Comparison of ENCODE assay signal across 1 cellular context in genomic region chr11:34915136-34916013, GRCh38.
TF ChIP-seq lines count a peak whose summit lies in the region.

No MANE protein-coding gene starts in this region.

TF ChIP-seq in HepG2, 621 proteins besides CTCF, POLR2A, EP300 and RAD21 (continued from another document):
- TF ChIP-seq, protein P1, sequence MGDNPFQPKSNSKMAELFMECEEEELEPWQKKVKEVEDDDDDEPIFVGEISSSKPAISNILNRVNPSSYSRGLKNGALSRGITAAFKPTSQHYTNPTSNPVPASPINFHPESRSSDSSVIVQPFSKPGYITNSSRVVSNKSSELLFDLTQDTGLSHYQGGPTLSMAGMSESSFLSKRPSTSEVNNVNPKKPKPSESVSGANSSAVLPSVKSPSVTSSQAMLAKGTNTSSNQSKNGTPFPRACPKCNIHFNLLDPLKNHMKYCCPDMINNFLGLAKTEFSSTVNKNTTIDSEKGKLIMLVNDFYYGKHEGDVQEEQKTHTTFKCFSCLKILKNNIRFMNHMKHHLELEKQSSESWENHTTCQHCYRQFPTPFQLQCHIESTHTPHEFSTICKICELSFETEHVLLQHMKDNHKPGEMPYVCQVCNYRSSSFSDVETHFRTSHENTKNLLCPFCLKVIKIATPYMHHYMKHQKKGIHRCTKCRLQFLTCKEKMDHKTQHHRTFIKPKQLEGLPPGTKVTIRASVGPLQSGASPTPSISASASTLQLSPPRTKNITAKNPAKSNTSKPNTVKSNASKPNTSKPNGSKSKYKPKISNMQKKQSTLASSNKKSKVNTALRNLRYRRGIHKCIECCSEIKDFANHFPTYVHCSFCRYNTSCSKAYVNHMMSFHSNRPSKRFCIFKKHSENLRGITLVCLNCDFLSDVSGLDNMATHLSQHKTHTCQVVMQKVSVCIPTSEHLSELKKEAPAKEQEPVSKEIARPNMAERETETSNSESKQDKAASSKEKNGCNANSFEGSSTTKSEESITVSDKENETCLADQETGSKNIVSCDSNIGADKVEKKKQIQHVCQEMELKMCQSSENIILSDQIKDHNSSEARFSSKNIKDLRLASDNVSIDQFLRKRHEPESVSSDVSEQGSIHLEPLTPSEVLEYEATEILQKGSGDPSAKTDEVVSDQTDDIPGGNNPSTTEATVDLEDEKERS (CRISPR knock-in tag; IDR thresholded peaks at IDR 0.05) = 0 out of 2 replicates have a peak, but pooled peaks have one; percentile 58
- TF ChIP-seq ZNF644 (CRISPR knock-in tag; IDR thresholded peaks at IDR 0.05; ENCODE audit: low read depth) (no peak), ZNF468 (CRISPR knock-in tag; IDR thresholded peaks at IDR 0.05) (no peak), NCOA5 (CRISPR knock-in tag; IDR thresholded peaks at IDR 0.05) (no peak), ZNF335 (CRISPR knock-in tag; IDR thresholded peaks at IDR 0.05) (no peak), ZNF503 (CRISPR knock-in tag; IDR thresholded peaks at IDR 0.05) (no peak), ELF4 (CRISPR knock-in tag; IDR thresholded peaks at IDR 0.05; ENCODE audit: borderline replicate concordance) (no peak), DPF2 (CRISPR knock-in tag; IDR thresholded peaks at IDR 0.05; ENCODE audit: borderline replicate concordance, low read depth) (no peak), NAIF1 (CRISPR knock-in tag; IDR thresholded peaks at IDR 0.05; ENCODE audit: borderline replicate concordance) (no peak), GLI4 (CRISPR knock-in tag; IDR thresholded peaks at IDR 0.05; ENCODE audit: borderline replicate concordance) (peak; percentile 86; the same call in 1 of the 2 replicates), ZNF749 (CRISPR knock-in tag; IDR thresholded peaks at IDR 0.05; ENCODE audit: borderline replicate concordance) (no peak), ZNF619 (CRISPR knock-in tag; IDR thresholded peaks at IDR 0.05) (no peak), PITX1 (CRISPR knock-in tag; IDR thresholded peaks at IDR 0.05) (0 out of 2 replicates have a peak, but pooled peaks have one; percentile 38), ARID2 (CRISPR knock-in tag; IDR thresholded peaks at IDR 0.05; ENCODE audit: borderline replicate concordance) (0 out of 2 replicates have a peak, but pooled peaks have one; percentile 59), CCDC6 (CRISPR knock-in tag; IDR thresholded peaks at IDR 0.05) (no peak), HNRNPL (IDR thresholded peaks at IDR 0.05; ENCODE audit: low read depth, low read length) (no peak), ETV6 (CRISPR knock-in tag; conservative IDR thresholded peaks at IDR 0.05) (no peak), MED8 (CRISPR knock-in tag; IDR thresholded peaks at IDR 0.05; ENCODE audit: insufficient replicate concordance) (no peak), POGZ (CRISPR knock-in tag; IDR thresholded peaks at IDR 0.05) (no peak), HOXA5 (CRISPR knock-in tag; IDR thresholded peaks at IDR 0.05) (no peak), RFXANK (CRISPR knock-in tag; IDR thresholded peaks at IDR 0.05) (no peak), ZNF282 (IDR thresholded peaks at IDR 0.05; ENCODE audit: partially characterized antibody) (no peak), ZNF782 (CRISPR knock-in tag; IDR thresholded peaks at IDR 0.05; ENCODE audit: borderline replicate concordance) (0 out of 2 replicates have a peak, but pooled peaks have one; percentile 22), ZNF235 (CRISPR knock-in tag; IDR thresholded peaks at IDR 0.05; ENCODE audit: borderline replicate concordance) (no peak), ATF7-NPFF (CRISPR knock-in tag; IDR thresholded peaks at IDR 0.05; ENCODE audit: low read depth) (peak; percentile 70), POLR2G (IDR thresholded peaks at IDR 0.05; ENCODE audit: low read depth, low read length) (peak; percentile 91), ZNF382 (CRISPR knock-in tag; IDR thresholded peaks at IDR 0.05; ENCODE audit: borderline replicate concordance) (no peak), ZFP1 (CRISPR knock-in tag; IDR thresholded peaks at IDR 0.05) (peak; percentile 22; the same call in 1 of the 2 replicates)
- TF ChIP-seq, protein P2, sequence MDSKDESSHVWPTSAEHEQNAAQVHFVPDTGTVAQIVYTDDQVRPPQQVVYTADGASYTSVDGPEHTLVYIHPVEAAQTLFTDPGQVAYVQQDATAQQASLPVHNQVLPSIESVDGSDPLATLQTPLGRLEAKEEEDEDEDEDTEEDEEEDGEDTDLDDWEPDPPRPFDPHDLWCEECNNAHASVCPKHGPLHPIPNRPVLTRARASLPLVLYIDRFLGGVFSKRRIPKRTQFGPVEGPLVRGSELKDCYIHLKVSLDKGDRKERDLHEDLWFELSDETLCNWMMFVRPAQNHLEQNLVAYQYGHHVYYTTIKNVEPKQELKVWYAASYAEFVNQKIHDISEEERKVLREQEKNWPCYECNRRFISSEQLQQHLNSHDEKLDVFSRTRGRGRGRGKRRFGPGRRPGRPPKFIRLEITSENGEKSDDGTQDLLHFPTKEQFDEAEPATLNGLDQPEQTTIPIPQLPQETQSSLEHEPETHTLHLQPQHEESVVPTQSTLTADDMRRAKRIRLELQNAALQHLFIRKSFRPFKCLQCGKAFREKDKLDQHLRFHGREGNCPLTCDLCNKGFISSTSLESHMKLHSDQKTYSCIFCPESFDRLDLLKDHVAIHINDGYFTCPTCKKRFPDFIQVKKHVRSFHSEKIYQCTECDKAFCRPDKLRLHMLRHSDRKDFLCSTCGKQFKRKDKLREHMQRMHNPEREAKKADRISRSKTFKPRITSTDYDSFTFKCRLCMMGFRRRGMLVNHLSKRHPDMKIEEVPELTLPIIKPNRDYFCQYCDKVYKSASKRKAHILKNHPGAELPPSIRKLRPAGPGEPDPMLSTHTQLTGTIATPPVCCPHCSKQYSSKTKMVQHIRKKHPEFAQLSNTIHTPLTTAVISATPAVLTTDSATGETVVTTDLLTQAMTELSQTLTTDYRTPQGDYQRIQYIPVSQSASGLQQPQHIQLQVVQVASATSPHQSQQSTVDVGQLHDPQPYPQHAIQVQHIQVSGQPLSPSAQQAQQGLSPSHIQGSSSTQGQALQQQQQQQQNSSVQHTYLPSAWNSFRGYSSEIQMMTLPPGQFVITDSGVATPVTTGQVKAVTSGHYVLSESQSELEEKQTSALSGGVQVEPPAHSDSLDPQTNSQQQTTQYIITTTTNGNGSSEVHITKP (CRISPR knock-in tag; IDR thresholded peaks at IDR 0.05; ENCODE audit: low read depth) = peak; percentile 35; the same call in 1 of the 2 replicates
- TF ChIP-seq, protein P3, sequence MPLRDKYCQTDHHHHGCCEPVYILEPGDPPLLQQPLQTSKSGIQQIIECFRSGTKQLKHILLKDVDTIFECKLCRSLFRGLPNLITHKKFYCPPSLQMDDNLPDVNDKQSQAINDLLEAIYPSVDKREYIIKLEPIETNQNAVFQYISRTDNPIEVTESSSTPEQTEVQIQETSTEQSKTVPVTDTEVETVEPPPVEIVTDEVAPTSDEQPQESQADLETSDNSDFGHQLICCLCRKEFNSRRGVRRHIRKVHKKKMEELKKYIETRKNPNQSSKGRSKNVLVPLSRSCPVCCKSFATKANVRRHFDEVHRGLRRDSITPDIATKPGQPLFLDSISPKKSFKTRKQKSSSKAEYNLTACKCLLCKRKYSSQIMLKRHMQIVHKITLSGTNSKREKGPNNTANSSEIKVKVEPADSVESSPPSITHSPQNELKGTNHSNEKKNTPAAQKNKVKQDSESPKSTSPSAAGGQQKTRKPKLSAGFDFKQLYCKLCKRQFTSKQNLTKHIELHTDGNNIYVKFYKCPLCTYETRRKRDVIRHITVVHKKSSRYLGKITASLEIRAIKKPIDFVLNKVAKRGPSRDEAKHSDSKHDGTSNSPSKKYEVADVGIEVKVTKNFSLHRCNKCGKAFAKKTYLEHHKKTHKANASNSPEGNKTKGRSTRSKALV (CRISPR knock-in tag; IDR thresholded peaks at IDR 0.05) = peak; percentile 82; the same call in 1 of the 2 replicates
- TF ChIP-seq, protein P4, sequence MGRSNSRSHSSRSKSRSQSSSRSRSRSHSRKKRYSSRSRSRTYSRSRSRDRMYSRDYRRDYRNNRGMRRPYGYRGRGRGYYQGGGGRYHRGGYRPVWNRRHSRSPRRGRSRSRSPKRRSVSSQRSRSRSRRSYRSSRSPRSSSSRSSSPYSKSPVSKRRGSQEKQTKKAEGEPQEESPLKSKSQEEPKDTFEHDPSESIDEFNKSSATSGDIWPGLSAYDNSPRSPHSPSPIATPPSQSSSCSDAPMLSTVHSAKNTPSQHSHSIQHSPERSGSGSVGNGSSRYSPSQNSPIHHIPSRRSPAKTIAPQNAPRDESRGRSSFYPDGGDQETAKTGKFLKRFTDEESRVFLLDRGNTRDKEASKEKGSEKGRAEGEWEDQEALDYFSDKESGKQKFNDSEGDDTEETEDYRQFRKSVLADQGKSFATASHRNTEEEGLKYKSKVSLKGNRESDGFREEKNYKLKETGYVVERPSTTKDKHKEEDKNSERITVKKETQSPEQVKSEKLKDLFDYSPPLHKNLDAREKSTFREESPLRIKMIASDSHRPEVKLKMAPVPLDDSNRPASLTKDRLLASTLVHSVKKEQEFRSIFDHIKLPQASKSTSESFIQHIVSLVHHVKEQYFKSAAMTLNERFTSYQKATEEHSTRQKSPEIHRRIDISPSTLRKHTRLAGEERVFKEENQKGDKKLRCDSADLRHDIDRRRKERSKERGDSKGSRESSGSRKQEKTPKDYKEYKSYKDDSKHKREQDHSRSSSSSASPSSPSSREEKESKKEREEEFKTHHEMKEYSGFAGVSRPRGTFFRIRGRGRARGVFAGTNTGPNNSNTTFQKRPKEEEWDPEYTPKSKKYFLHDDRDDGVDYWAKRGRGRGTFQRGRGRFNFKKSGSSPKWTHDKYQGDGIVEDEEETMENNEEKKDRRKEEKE (IDR thresholded peaks at IDR 0.05) = no peak
TF ChIP-seq in HepG2: peak in this region for 59.
